In genomic region chr20:62238569-62239277, GRCh38 we compare ENCODE assay signal across 1 cellular context.
TF ChIP-seq lines count a peak whose summit lies in the region.

No MANE protein-coding gene starts in this region.

TF ChIP-seq in HepG2, 621 proteins besides CTCF, POLR2A, EP300 and RAD21 (continued from another document and continues in another):
- TF ChIP-seq ZNF616 (CRISPR knock-in tag; IDR thresholded peaks at IDR 0.05; ENCODE audit: low read depth) (0 out of 2 replicates have a peak, but pooled peaks have one; percentile 37), FOXK1 (CRISPR knock-in tag; IDR thresholded peaks at IDR 0.05; ENCODE audit: borderline replicate concordance, low read depth) (no peak), ZC3H4 (CRISPR knock-in tag; IDR thresholded peaks at IDR 0.05; ENCODE audit: borderline replicate concordance) (no peak), ZGPAT (CRISPR knock-in tag; IDR thresholded peaks at IDR 0.05) (no peak), ETS1 (CRISPR knock-in tag; IDR thresholded peaks at IDR 0.05) (no peak), ZNF329 (CRISPR knock-in tag; IDR thresholded peaks at IDR 0.05; ENCODE audit: low read depth) (no peak), ZBED4 (CRISPR knock-in tag; IDR thresholded peaks at IDR 0.05; ENCODE audit: borderline replicate concordance) (no peak), ZKSCAN8 (CRISPR knock-in tag; IDR thresholded peaks at IDR 0.05; ENCODE audit: borderline replicate concordance) (no peak), LCORL (IDR thresholded peaks at IDR 0.05) (no peak), LCORL (CRISPR knock-in tag; IDR thresholded peaks at IDR 0.05) (no peak), ZNF839 (CRISPR knock-in tag; IDR thresholded peaks at IDR 0.05; ENCODE audit: borderline replicate concordance) (no peak), ZSCAN12 (CRISPR knock-in tag; IDR thresholded peaks at IDR 0.05) (no peak), HNF4A (CRISPR knock-in tag; IDR thresholded peaks at IDR 0.05) (no peak), ZNF407 (CRISPR knock-in tag; IDR thresholded peaks at IDR 0.05; ENCODE audit: not compliant biosample characterization) (no peak), KDM3A (CRISPR knock-in tag; IDR thresholded peaks at IDR 0.05; ENCODE audit: low read depth) (no peak), CSRNP2 (CRISPR knock-in tag; conservative IDR thresholded peaks at IDR 0.05; ENCODE audit: low read depth) (no peak), PRMT3 (CRISPR knock-in tag; IDR thresholded peaks at IDR 0.05; ENCODE audit: borderline replicate concordance, low read depth) (no peak), TOE1 (CRISPR knock-in tag; IDR thresholded peaks at IDR 0.05) (no peak)
- TF ChIP-seq, protein P1, sequence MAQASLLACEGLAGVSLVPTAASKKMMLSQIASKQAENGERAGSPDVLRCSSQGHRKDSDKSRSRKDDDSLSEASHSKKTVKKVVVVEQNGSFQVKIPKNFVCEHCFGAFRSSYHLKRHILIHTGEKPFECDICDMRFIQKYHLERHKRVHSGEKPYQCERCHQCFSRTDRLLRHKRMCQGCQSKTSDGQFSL (CRISPR knock-in tag; IDR thresholded peaks at IDR 0.05): no peak
- TF ChIP-seq, protein P2, sequence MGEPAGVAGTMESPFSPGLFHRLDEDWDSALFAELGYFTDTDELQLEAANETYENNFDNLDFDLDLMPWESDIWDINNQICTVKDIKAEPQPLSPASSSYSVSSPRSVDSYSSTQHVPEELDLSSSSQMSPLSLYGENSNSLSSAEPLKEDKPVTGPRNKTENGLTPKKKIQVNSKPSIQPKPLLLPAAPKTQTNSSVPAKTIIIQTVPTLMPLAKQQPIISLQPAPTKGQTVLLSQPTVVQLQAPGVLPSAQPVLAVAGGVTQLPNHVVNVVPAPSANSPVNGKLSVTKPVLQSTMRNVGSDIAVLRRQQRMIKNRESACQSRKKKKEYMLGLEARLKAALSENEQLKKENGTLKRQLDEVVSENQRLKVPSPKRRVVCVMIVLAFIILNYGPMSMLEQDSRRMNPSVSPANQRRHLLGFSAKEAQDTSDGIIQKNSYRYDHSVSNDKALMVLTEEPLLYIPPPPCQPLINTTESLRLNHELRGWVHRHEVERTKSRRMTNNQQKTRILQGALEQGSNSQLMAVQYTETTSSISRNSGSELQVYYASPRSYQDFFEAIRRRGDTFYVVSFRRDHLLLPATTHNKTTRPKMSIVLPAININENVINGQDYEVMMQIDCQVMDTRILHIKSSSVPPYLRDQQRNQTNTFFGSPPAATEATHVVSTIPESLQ (CRISPR knock-in tag; conservative IDR thresholded peaks at IDR 0.05): no peak
- TF ChIP-seq, protein P3, sequence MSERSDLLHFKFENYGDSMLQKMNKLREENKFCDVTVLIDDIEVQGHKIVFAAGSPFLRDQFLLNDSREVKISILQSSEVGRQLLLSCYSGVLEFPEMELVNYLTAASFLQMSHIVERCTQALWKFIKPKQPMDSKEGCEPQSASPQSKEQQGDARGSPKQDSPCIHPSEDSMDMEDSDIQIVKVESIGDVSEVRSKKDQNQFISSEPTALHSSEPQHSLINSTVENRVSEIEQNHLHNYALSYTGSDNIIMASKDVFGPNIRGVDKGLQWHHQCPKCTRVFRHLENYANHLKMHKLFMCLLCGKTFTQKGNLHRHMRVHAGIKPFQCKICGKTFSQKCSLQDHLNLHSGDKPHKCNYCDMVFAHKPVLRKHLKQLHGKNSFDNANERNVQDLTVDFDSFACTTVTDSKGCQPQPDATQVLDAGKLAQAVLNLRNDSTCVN (CRISPR knock-in tag; IDR thresholded peaks at IDR 0.05; ENCODE audit: borderline replicate concordance): no peak
- TF ChIP-seq, protein P4, sequence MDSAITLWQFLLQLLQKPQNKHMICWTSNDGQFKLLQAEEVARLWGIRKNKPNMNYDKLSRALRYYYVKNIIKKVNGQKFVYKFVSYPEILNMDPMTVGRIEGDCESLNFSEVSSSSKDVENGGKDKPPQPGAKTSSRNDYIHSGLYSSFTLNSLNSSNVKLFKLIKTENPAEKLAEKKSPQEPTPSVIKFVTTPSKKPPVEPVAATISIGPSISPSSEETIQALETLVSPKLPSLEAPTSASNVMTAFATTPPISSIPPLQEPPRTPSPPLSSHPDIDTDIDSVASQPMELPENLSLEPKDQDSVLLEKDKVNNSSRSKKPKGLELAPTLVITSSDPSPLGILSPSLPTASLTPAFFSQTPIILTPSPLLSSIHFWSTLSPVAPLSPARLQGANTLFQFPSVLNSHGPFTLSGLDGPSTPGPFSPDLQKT (CRISPR knock-in tag; IDR thresholded peaks at IDR 0.05; ENCODE audit: borderline replicate concordance): no peak
- TF ChIP-seq, protein P5, sequence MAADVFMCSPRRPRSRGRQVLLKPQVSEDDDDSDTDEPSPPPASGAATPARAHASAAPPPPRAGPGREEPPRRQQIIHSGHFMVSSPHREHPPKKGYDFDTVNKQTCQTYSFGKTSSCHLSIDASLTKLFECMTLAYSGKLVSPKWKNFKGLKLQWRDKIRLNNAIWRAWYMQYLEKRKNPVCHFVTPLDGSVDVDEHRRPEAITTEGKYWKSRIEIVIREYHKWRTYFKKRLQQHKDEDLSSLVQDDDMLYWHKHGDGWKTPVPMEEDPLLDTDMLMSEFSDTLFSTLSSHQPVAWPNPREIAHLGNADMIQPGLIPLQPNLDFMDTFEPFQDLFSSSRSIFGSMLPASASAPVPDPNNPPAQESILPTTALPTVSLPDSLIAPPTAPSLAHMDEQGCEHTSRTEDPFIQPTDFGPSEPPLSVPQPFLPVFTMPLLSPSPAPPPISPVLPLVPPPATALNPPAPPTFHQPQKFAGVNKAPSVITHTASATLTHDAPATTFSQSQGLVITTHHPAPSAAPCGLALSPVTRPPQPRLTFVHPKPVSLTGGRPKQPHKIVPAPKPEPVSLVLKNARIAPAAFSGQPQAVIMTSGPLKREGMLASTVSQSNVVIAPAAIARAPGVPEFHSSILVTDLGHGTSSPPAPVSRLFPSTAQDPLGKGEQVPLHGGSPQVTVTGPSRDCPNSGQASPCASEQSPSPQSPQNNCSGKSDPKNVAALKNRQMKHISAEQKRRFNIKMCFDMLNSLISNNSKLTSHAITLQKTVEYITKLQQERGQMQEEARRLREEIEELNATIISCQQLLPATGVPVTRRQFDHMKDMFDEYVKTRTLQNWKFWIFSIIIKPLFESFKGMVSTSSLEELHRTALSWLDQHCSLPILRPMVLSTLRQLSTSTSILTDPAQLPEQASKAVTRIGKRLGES (CRISPR knock-in tag; IDR thresholded peaks at IDR 0.05; ENCODE audit: borderline replicate concordance): no peak
- TF ChIP-seq, protein P6, sequence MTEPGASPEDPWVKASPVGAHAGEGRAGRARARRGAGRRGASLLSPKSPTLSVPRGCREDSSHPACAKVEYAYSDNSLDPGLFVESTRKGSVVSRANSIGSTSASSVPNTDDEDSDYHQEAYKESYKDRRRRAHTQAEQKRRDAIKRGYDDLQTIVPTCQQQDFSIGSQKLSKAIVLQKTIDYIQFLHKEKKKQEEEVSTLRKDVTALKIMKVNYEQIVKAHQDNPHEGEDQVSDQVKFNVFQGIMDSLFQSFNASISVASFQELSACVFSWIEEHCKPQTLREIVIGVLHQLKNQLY (CRISPR knock-in tag; IDR thresholded peaks at IDR 0.05): no peak
